Comparison of ENCODE assay signal across 1 cellular context in genomic region chr10:32308027-32308603, GRCh38.
TF ChIP-seq lines count a peak whose summit lies in the region.

No MANE protein-coding gene starts in this region.

TF ChIP-seq in HepG2, 621 proteins besides CTCF, POLR2A, EP300 and RAD21 (continued from another document):
- TF ChIP-seq ZNF770 (CRISPR knock-in tag; IDR thresholded peaks at IDR 0.05) (no peak), SRY (CRISPR knock-in tag; IDR thresholded peaks at IDR 0.05) (no peak), ZNF598 (CRISPR knock-in tag; IDR thresholded peaks at IDR 0.05; ENCODE audit: borderline replicate concordance) (no peak), ZBTB3 (CRISPR knock-in tag; IDR thresholded peaks at IDR 0.05; ENCODE audit: borderline replicate concordance, low read depth) (no peak), TAF15 (IDR thresholded peaks at IDR 0.05; ENCODE audit: low read depth, low read length, poor library complexity, severe bottlenecking) (no peak), HOXA5 (CRISPR knock-in tag; IDR thresholded peaks at IDR 0.05) (no peak), ZNF713 (CRISPR knock-in tag; IDR thresholded peaks at IDR 0.05) (no peak), NFATC3 (CRISPR knock-in tag; IDR thresholded peaks at IDR 0.05) (no peak), ZNF251 (CRISPR knock-in tag; IDR thresholded peaks at IDR 0.05) (no peak), ZFP36 (IDR thresholded peaks at IDR 0.05; ENCODE audit: borderline replicate concordance, low read depth, low read length, partially characterized antibody) (no peak), RFXAP (CRISPR knock-in tag; IDR thresholded peaks at IDR 0.05; ENCODE audit: borderline replicate concordance) (no peak), JDP2 (CRISPR knock-in tag; IDR thresholded peaks at IDR 0.05; ENCODE audit: borderline replicate concordance) (no peak), DBP (CRISPR knock-in tag; IDR thresholded peaks at IDR 0.05; ENCODE audit: not compliant biosample characterization) (no peak)
- TF ChIP-seq, protein P1, sequence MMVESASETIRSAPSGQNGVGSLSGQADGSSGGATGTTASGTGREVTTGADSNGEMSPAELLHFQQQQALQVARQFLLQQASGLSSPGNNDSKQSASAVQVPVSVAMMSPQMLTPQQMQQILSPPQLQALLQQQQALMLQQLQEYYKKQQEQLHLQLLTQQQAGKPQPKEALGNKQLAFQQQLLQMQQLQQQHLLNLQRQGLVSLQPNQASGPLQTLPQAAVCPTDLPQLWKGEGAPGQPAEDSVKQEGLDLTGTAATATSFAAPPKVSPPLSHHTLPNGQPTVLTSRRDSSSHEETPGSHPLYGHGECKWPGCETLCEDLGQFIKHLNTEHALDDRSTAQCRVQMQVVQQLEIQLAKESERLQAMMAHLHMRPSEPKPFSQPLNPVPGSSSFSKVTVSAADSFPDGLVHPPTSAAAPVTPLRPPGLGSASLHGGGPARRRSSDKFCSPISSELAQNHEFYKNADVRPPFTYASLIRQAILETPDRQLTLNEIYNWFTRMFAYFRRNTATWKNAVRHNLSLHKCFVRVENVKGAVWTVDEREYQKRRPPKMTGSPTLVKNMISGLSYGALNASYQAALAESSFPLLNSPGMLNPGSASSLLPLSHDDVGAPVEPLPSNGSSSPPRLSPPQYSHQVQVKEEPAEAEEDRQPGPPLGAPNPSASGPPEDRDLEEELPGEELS (CRISPR knock-in tag; IDR thresholded peaks at IDR 0.05): no peak
- TF ChIP-seq, protein P2, sequence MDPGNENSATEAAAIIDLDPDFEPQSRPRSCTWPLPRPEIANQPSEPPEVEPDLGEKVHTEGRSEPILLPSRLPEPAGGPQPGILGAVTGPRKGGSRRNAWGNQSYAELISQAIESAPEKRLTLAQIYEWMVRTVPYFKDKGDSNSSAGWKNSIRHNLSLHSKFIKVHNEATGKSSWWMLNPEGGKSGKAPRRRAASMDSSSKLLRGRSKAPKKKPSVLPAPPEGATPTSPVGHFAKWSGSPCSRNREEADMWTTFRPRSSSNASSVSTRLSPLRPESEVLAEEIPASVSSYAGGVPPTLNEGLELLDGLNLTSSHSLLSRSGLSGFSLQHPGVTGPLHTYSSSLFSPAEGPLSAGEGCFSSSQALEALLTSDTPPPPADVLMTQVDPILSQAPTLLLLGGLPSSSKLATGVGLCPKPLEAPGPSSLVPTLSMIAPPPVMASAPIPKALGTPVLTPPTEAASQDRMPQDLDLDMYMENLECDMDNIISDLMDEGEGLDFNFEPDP (CRISPR knock-in tag; conservative IDR thresholded peaks at IDR 0.05): no peak
TF ChIP-seq in HepG2: peak in this region for 0.
